9 cellular contexts compared by ENCODE assay signal in the genomic region with DNA sequence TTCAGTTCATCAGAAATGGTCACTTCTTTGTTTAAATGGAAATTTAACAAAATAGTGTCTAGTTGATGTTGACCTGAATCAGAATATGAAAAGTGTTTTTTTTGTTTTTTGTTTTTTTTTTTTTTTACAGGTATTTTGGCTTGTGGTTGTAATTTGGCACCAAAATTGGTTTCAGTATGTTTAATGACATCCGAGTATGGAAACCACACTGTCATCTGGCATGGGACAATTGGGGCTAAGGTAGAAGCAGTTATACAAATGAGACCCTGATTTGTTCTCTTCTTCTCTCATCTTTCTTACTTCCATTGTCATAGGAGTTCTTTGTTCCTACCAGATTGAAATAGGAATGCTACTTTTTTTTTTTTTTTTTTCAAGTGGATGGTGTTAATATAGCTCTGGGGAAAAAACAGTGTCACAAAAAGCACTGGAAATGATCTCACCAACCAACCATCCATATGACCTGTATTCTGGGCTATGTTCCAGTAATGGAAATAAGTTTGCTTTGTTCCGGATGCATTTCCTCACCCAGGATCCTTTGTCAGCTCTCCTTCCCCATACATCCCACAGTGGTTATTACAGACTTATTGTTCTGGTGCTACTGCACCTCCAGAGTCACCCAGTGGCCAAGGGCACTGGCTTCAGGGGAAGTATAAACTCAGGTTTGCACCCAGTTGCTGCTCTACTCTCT.
A peak's percentile ranks its signal among the peaks of the same experiment; 100 is the strongest.
DNase-seq lines count a peak whose midpoint lies in the region; ATAC-seq and TF ChIP-seq lines count a peak whose summit lies in the region.
"Had no signal": no experiment of that assay in that cellular context is flagged by ENCODE, and none has a peak within 500 bp of the region (broad histone marks: within the 10 kb centered on the region; RNA-seq: fewer than 3 reads in every experiment).

No MANE protein-coding gene starts in this region.

- intact Hi-C loops in left colon (cut with DNase I, micrococcal nuclease), result no loop called here

- H3K4me3 ChIP-seq in AG10803 (ENCODE audit: low read length), result no peak overlapping the region

- peaks cover 0 to 8% (median 0%) of the 10 kb centered on the region in 5 experiments for H3K9me3 Mint-ChIP-seq in brain

- no peaks in the 10 kb centered on the region for H3K36me3 Mint-ChIP-seq in brain

- H3K27me3 Mint-ChIP-seq in brain, result no peaks in the 10 kb centered on the region

- ATAC-seq in left colon, result peak; percentile 82
- no peak for ATAC-seq in HG02571 (IDR thresholded peaks at IDR 0.05; ENCODE audit: unreplicated experiment)
- ATAC-seq in HG02870 (IDR thresholded peaks at IDR 0.05; ENCODE audit: unreplicated experiment), result no peak
- no peak for ATAC-seq in GM21529 (IDR thresholded peaks at IDR 0.05; ENCODE audit: unreplicated experiment)

- H3K27ac Mint-ChIP-seq in brain, result peak overlapping the region; percentile 68 to 95 (median 84)

- peak; percentile 87 for DNase-seq in AG10803 (ENCODE audit: low read depth)
- peak; percentile 62 for DNase-seq in NCI-H1105 treated with DMSO at 0.1 percent for 48 hours (lab: John Stamatoyannopoulos, UW)
- peak in 1 of 2 donors; percentile 29 for DNase-seq in left colon
- no peak for DNase-seq in activated CD4-positive, CD25-positive, alpha-beta regulatory T cell treated with anti-CD3 and anti-CD28 coated beads, Interleukin-2, amount 50 U/mL, for 72 hours
- DNase-seq: caudate nucleus had no signal

- peaks cover 57% of the 10 kb centered on the region for H3K4me1 Mint-ChIP-seq in brain

- H3K4me3 Mint-ChIP-seq in brain, result peak overlapping the region in 1 of 5 experiments; percentile 15

- no peak for TF ChIP-seq CTCF in AG10803 (conservative IDR thresholded peaks at IDR 0.05; ENCODE audit: low read length)
- TF ChIP-seq CTCF in brain (conservative IDR thresholded peaks at IDR 0.05), result no peak
